In the genomic region with DNA sequence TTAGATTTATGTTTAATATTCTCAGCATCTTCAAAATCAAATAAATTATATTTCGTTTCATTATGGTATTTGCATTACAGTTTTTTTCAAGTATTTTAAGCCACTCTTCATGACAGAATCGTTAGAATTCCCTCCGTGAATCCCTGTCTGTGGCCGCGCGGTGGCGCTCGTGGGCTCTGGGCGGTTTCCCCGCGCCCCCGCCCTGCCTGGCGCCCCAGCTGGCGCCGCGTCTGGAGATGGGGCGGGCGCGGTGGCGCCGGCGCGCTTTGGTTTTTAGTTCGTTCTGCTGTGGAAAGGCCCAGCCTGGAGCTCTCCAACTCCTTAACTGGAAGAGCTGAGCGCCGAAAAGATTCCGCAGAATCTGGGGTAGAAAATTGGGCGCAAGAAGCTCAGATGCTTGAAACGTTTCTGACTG, we compare ENCODE assay signal across 8 cellular contexts.
DNase-seq lines count a peak whose midpoint lies in the region; ATAC-seq and TF ChIP-seq lines count a peak whose summit lies in the region.

No MANE protein-coding gene starts in this region.

- TF ChIP-seq CTCF in GM10248 (IDR thresholded peaks at IDR 0.05; ENCODE audit: control extremely low read depth, extremely low read depth, low read depth, missing control alignments) = peak; percentile 86
- peak; percentile 98 for TF ChIP-seq CTCF in RWPE2 (IDR thresholded peaks at IDR 0.05; ENCODE audit: poor library complexity, severe bottlenecking)
- TF ChIP-seq CTCF in cardiac fibroblast (IDR thresholded peaks at IDR 0.05; ENCODE audit: low read depth, low read length) = peak; percentile 64

- in situ Hi-C loops in HAP-1 (cut with MboI; ENCODE audit: low sequenced_read_pairs) = no loop called here

- H3K36me3 ChIP-seq in RWPE2 (ENCODE audit: low read depth) (peaks cover 3% of the 10 kb centered on the region; the same call in 1 of the 2 replicates), HAP-1 (replicated peaks) (peaks cover 3% of the 10 kb centered on the region)

- no peak overlapping the region for H3K27ac ChIP-seq in RWPE2 (ENCODE audit: poor library complexity, severe bottlenecking)

- POLR2A ChIA-PET in GM10248 (lab: Yijun Ruan, JAX) = no interaction called here

- ATAC-seq in RWPE2 (ENCODE audit: low read depth) (peak; percentile 75), GM18907 (IDR thresholded peaks at IDR 0.05; ENCODE audit: unreplicated experiment) (no peak), GM19467 (IDR thresholded peaks at IDR 0.05; ENCODE audit: unreplicated experiment) (no peak)

- CTCF ChIA-PET in GM10248 (lab: Yijun Ruan, JAX) = interaction anchor here (0.7 to 1.7 kb wide), 11 partner anchors 8 to 105 kb away, joined by 3 to 8 read pairs (median 4); a partner anchor contains a TSS

- H3K27me3 ChIP-seq in RWPE2 (ENCODE audit: insufficient read depth, poor library complexity, severe bottlenecking) (no peaks in the 10 kb centered on the region), HAP-1 (ENCODE audit: low read depth) (no peaks in the 10 kb centered on the region)

- DNase-seq in GM10248 (ENCODE audit: extremely low spot score) (peak; percentile 84), RWPE2 (ENCODE audit: low spot score) (no peak), cardiac fibroblast (ENCODE audit: low read depth in 2 of 2) (peak; percentile 83 to 89), inferior parietal cortex (ENCODE audit: extremely low spot score) (peak; percentile 72), HAP-1 (ENCODE audit: low spot score in 2 of 2) (no peak)
- DNase-seq in stimulated activated CD8-positive, alpha-beta memory T cell treated with anti-CD3 and anti-CD28 coated beads, Interleukin-4, amount 100 ng/mL, for 24 hours (ENCODE audit: low read depth) = peak; percentile 50

- H3K4me1 ChIP-seq in RWPE2 (ENCODE audit: insufficient read depth, poor library complexity, severe bottlenecking) = no peaks in the 10 kb centered on the region
- H3K4me1 ChIP-seq in HAP-1 = no peaks in the 10 kb centered on the region

- H3K9me3 ChIP-seq in RWPE2 (ENCODE audit: severe bottlenecking) = no peaks in the 10 kb centered on the region
- no peaks in the 10 kb centered on the region for H3K9me3 ChIP-seq in HAP-1

- H3K4me3 ChIP-seq in RWPE2 (ENCODE audit: severe bottlenecking) (peak overlapping the region; percentile 2), cardiac fibroblast (replicated peaks in 1 of 2; ENCODE audit: low read depth in 2 of 2, low read length in 2 of 2) (peak overlapping the region in 1 of 2 donors; percentile 21), HAP-1 (no peak overlapping the region)

Comparison
In these comparisons a context has a peak if more than half of its experiments do, and no peak if none do; other contexts are left out.
1. DNase-seq: peak in GM10248 (single experiment), cardiac fibroblast (2 of 2), inferior parietal cortex (single experiment) and stimulated activated CD8-positive, alpha-beta memory T cell treated with anti-CD3 and anti-CD28 coated beads, Interleukin-4, amount 100 ng/mL, for 24 hours (single experiment); none in RWPE2 (single experiment) and HAP-1 (0 of 2).
2. Peak in every context shown above with its lines, with median percentiles within 50 percentile points of each other: CTCF ChIP-seq.